In genomic region chr19:51141181-51141580, GRCh38 we compare ENCODE assay signal across 26 cellular contexts. TPM values are rescaled to one million over a fixed set of nuclear protein-coding genes. Genes with fewer than 3 reads are reported as not detected.
DNase-seq lines count a peak whose midpoint lies in the region; ATAC-seq lines count a peak whose summit lies in the region.
"Had no signal": no experiment of that assay in that cellular context is flagged by ENCODE, and none has a peak within 500 bp of the region (broad histone marks: within the 10 kb centered on the region; RNA-seq: fewer than 3 reads in every experiment).

No MANE protein-coding gene starts in this region.

- H3K14ac ChIP-seq in neuronal stem cell (ENCODE audit: low read length) = no peak overlapping the region

- H3K4ac ChIP-seq in neuronal stem cell (ENCODE audit: low read length) = no peak overlapping the region

- H2BK5ac ChIP-seq in neuronal stem cell (ENCODE audit: low read length) = no peak overlapping the region

- H4K91ac ChIP-seq in neuronal stem cell (ENCODE audit: low read depth, low read length, poor library complexity) = no peak overlapping the region

- DNase-seq in T-helper 17 cell (no peak), neuronal stem cell (ENCODE audit: low spot score) (no peak), substantia nigra (lab: John Stamatoyannopoulos, UW) (no peak), amniotic stem cell (lab: John Stamatoyannopoulos, UW) (no peak), NCI-H2029 (lab: John Stamatoyannopoulos, UW) (no peak)
- DNase-seq: Calu3; CD4-positive, alpha-beta memory T cell; DMS53; GDM1; KBM-7; MM.1S; NCI-H1048; NCI-H1417 treated with DMSO at 0.1 percent for 48 hours; NCI-H187; NCI-H2107; NCI-H446 treated with DMSO at 0.1 percent for 48 hours; NCI-H526 treated with DMSO at 0.1 percent for 48 hours; OCI-M1 had no signal

- H4K20me1 ChIP-seq in BLaER1 treated with 17β-estradiol and CSF1 and Interleukin-3, amounts not matched to agents 10 nM and 100 nM = no peaks in the 10 kb centered on the region

- H3K36me3 ChIP-seq in BLaER1 treated with 17β-estradiol and CSF1 and Interleukin-3, amounts not matched to agents 10 nM and 100 nM = peaks cover 0 to 15% (median 0%) of the 10 kb centered on the region in 11 experiments; a peak in 9 of 22 replicates
- H3K36me3 ChIP-seq in iPS-18a (ENCODE audit: control insufficient read depth, low read depth, low read length) (no peaks in the 10 kb centered on the region), neuronal stem cell (replicated peaks in 1 of 2; ENCODE audit: control insufficient read depth in 2 of 2, insufficient read depth in 2 of 2, low read length in 2 of 2) (no peaks in the 10 kb centered on the region)
- H3K36me3 ChIP-seq: SJSA1 had no signal

- ATAC-seq in T-helper 17 cell = no peak
- no peak for ATAC-seq in HG03354 (IDR thresholded peaks at IDR 0.05; ENCODE audit: poor library complexity, severe bottlenecking, unreplicated experiment)
- ATAC-seq: A549 had no signal

- H3K4me3 ChIP-seq in BLaER1 treated with 17β-estradiol and CSF1 and Interleukin-3, amounts not matched to agents 10 nM and 100 nM = no peak overlapping the region; a peak in 2 of 20 replicates
- H3K4me3 ChIP-seq in iPS-18a (ENCODE audit: low read length) (peak overlapping the region; percentile 44), neuronal stem cell (ENCODE audit: low read length in 2 of 2) (no peak overlapping the region)
- H3K4me3 ChIP-seq: A549, SJSA1 had no signal

- H3K79me1 ChIP-seq in neuronal stem cell (ENCODE audit: low read depth, low read length) = no peaks in the 10 kb centered on the region

- no peaks in the 10 kb centered on the region for H3K27me3 ChIP-seq in BLaER1 treated with 17β-estradiol and CSF1 and Interleukin-3, amounts not matched to agents 10 nM and 100 nM
- H3K27me3 ChIP-seq in iPS-18a (ENCODE audit: control insufficient read depth, insufficient read depth, low read length) = no peaks in the 10 kb centered on the region
- peaks cover 0 to 30% (median 0%) of the 10 kb centered on the region in 3 experiments for H3K27me3 ChIP-seq in neuronal stem cell (ENCODE audit: control insufficient read depth in 3 of 3, insufficient read depth in 3 of 3, low read depth in 1 of 3, low read length in 3 of 3)

- H3K27ac ChIP-seq in BLaER1 treated with 17β-estradiol and CSF1 and Interleukin-3, amounts not matched to agents 10 nM and 100 nM = peak overlapping the region in 5 of 11 experiments; percentile 19 to 97 (median 72); a peak in 8 of 22 replicates
- no peak overlapping the region for H3K27ac ChIP-seq in iPS-18a (ENCODE audit: low read length)
- no peak overlapping the region for H3K27ac ChIP-seq in neuronal stem cell (replicated peaks; ENCODE audit: low read length)
- H3K27ac ChIP-seq in substantia nigra (ENCODE audit: low read depth, low read length, poor library complexity, severe bottlenecking) = no peak overlapping the region
- H3K27ac ChIP-seq: A549, SJSA1 had no signal

- H4K8ac ChIP-seq in neuronal stem cell (ENCODE audit: low read depth, low read length) = no peak overlapping the region

- peaks cover 5% of the 10 kb centered on the region for H3K36me3 Mint-ChIP-seq in T-helper 17 cell (ENCODE audit: low read depth)
- H3K36me3 Mint-ChIP-seq: CD4-positive, alpha-beta memory T cell had no signal

- H2AFZ ChIP-seq in neuronal stem cell (ENCODE audit: low read length) = no peak overlapping the region

- no peak overlapping the region for H2AK5ac ChIP-seq in neuronal stem cell (ENCODE audit: low read depth, low read length)

- H3K27ac Mint-ChIP-seq in T-helper 17 cell = peak overlapping the region; percentile 27
- H3K27ac Mint-ChIP-seq: B cell had no signal

- H2BK15ac ChIP-seq in neuronal stem cell (ENCODE audit: low read length) = no peak overlapping the region

- peaks cover 55% of the 10 kb centered on the region for H3K27me3 Mint-ChIP-seq in T-helper 17 cell

- H3K4me3 Mint-ChIP-seq in T-helper 17 cell = no peak overlapping the region
- H3K4me3 Mint-ChIP-seq: B cell; CD4-positive, alpha-beta memory T cell had no signal

- peaks cover 0 to 5% (median 3%) of the 10 kb centered on the region in 11 experiments; a peak in 8 of 22 replicates for H3K9me3 ChIP-seq in BLaER1 treated with 17β-estradiol and CSF1 and Interleukin-3, amounts not matched to agents 10 nM and 100 nM (replicated peaks in 1 of 11)
- H3K9me3 ChIP-seq in T-helper 17 cell (ENCODE audit: control insufficient read depth, low read length, poor library complexity, severe bottlenecking) (no peaks in the 10 kb centered on the region), iPS-18a (ENCODE audit: control insufficient read depth, low read depth, low read length) (no peaks in the 10 kb centered on the region), neuronal stem cell (replicated peaks in 1 of 2; ENCODE audit: control insufficient read depth in 2 of 2, insufficient read depth in 1 of 2, low read depth in 1 of 2, low read length in 2 of 2) (no peaks in the 10 kb centered on the region)
- H3K9me3 ChIP-seq: SJSA1 had no signal

- H2BK120ac ChIP-seq in neuronal stem cell (ENCODE audit: low read depth, low read length) = no peak overlapping the region

- peak overlapping the region in 6 of 11 experiments; percentile 7 to 73 (median 32); a peak in 7 of 22 replicates for H3K9ac ChIP-seq in BLaER1 treated with 17β-estradiol and CSF1 and Interleukin-3, amounts not matched to agents 10 nM and 100 nM
- H3K9ac ChIP-seq in iPS-18a (ENCODE audit: low read length) (no peak overlapping the region), neuronal stem cell (ENCODE audit: low read depth, low read length, poor library complexity) (no peak overlapping the region)

- peak overlapping the region; percentile 62 for H3K18ac ChIP-seq in neuronal stem cell (ENCODE audit: low read length)

- no peak overlapping the region for H2BK12ac ChIP-seq in neuronal stem cell (ENCODE audit: low read length)

- WGBS in neuronal stem cell (ENCODE audit: extremely low coverage in 2 of 2, insufficient read length in 2 of 2, insufficient replicate concordance in 1 of 2), 2 donors = no CpG with 5 or more reads among the region's 6 CpGs

- peak overlapping the region; percentile 40 to 99 (median 94) for H3K4me2 ChIP-seq in BLaER1 treated with 17β-estradiol and CSF1 and Interleukin-3, amounts not matched to agents 10 nM and 100 nM
- no peak overlapping the region for H3K4me2 ChIP-seq in neuronal stem cell (ENCODE audit: insufficient read depth, low read length, poor library complexity, severe bottlenecking)
- H3K4me2 ChIP-seq: A549 had no signal

- H3K23ac ChIP-seq in neuronal stem cell (ENCODE audit: low read depth, low read length, poor library complexity) = no peak overlapping the region

- peaks cover 61 to 100% (median 77%) of the 10 kb centered on the region in 10 experiments for H3K4me1 ChIP-seq in BLaER1 treated with 17β-estradiol and CSF1 and Interleukin-3, amounts not matched to agents 10 nM and 100 nM
- H3K4me1 ChIP-seq in iPS-18a (ENCODE audit: control insufficient read depth, low read depth, low read length) (peaks cover 13% of the 10 kb centered on the region), neuronal stem cell (ENCODE audit: control insufficient read depth in 2 of 2, insufficient read depth in 1 of 2, low read depth in 1 of 2, low read length in 2 of 2) (no peaks in the 10 kb centered on the region)
- H3K4me1 ChIP-seq: A549, SJSA1 had no signal

- H3K4me1 Mint-ChIP-seq in T-helper 17 cell = peaks cover 15% of the 10 kb centered on the region

RNA-seq across cellular contexts. Expression of gene SIGLEC7, which starts 0.9 kb away (rescaled TPM):
- total RNA-seq in T-helper 17 cell = under 1 TPM in 1 of 2 donors, not detected in 1; 0.42 TPM
- polyA plus RNA-seq in neuronal stem cell (2013, experiment 1 of 2) = not detected
- not detected for polyA plus RNA-seq in neuronal stem cell (2013, experiment 2 of 2)
- total RNA-seq: B cell, Calu3, H9, HT1080, SJSA1 had no signal
- polyA plus RNA-seq: A549 had no signal

RNA-seq across cellular contexts. Expression of gene SIGLEC9, which starts 16.5 kb away (rescaled TPM):
- total RNA-seq in T-helper 17 cell = 1 to 10 TPM; 1.4 to 4.8 TPM
- 0.01 TPM for polyA plus RNA-seq in neuronal stem cell (2013, experiment 1 of 2)
- not detected for polyA plus RNA-seq in neuronal stem cell (2013, experiment 2 of 2)
- total RNA-seq: B cell, Calu3, H9, SJSA1 had no signal
- polyA plus RNA-seq: A549 had no signal

RNA-seq across cellular contexts. Expression of gene CTU1, which starts 33.0 kb away (rescaled TPM):
- total RNA-seq in T-helper 17 cell = 1 to 10 TPM; 4.1 to 4.6 TPM
- 2.5 TPM for polyA plus RNA-seq in neuronal stem cell (2013, experiment 1 of 2)
- polyA plus RNA-seq in neuronal stem cell (2013, experiment 2 of 2) = 2.5 TPM

RNA-seq across cellular contexts. Expression of gene KLK14, which starts 58.5 kb away (rescaled TPM):
- total RNA-seq in T-helper 17 cell = under 1 TPM; 0.32 to 0.39 TPM
- 0.11 TPM for polyA plus RNA-seq in neuronal stem cell (2013, experiment 1 of 2)
- polyA plus RNA-seq in neuronal stem cell (2013, experiment 2 of 2) = 0.25 TPM
- total RNA-seq: HT1080, SJSA1 had no signal
- polyA plus RNA-seq: CD4-positive, alpha-beta memory T cell had no signal

Comparison
In these comparisons a context has a peak if more than half of its experiments do, and no peak if none do; other contexts are left out.
1. H3K9ac ChIP-seq: peak in BLaER1 treated with 17β-estradiol and CSF1 and Interleukin-3, amounts not matched to agents 10 nM and 100 nM (6 of 11); none in iPS-18a (single experiment) and neuronal stem cell (single experiment).